ENCODE assay signal across 1 cellular context in genomic region chr7:42495251-42495650, GRCh38.
TF ChIP-seq lines count a peak whose summit lies in the region.

No MANE protein-coding gene starts in this region.

TF ChIP-seq in HepG2, 621 proteins besides CTCF, POLR2A, EP300 and RAD21 (continued from another document):
- TF ChIP-seq, protein P1, sequence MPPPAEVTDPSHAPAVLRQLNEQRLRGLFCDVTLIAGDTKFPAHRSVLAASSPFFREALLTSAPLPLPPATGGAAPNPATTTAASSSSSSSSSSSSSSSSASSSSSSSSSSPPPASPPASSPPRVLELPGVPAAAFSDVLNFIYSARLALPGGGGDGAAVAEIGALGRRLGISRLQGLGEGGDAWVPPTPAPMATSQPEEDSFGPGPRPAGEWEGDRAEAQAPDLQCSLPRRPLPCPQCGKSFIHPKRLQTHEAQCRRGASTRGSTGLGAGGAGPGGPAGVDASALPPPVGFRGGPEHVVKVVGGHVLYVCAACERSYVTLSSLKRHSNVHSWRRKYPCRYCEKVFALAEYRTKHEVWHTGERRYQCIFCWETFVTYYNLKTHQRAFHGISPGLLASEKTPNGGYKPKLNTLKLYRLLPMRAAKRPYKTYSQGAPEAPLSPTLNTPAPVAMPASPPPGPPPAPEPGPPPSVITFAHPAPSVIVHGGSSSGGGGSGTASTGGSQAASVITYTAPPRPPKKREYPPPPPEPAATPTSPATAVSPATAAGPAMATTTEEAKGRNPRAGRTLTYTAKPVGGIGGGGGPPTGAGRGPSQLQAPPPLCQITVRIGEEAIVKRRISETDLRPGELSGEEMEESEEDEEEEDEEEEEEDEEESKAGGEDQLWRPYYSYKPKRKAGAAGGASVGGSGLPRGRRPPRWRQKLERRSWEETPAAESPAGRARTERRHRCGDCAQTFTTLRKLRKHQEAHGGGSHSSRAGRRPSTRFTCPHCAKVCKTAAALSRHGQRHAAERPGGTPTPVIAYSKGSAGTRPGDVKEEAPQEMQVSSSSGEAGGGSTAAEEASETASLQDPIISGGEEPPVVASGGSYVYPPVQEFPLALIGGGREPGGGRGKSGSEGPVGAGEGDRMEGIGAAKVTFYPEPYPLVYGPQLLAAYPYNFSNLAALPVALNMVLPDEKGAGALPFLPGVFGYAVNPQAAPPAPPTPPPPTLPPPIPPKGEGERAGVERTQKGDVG (CRISPR knock-in tag; IDR thresholded peaks at IDR 0.05; ENCODE audit: borderline replicate concordance) = no peak
